In the genomic region with DNA sequence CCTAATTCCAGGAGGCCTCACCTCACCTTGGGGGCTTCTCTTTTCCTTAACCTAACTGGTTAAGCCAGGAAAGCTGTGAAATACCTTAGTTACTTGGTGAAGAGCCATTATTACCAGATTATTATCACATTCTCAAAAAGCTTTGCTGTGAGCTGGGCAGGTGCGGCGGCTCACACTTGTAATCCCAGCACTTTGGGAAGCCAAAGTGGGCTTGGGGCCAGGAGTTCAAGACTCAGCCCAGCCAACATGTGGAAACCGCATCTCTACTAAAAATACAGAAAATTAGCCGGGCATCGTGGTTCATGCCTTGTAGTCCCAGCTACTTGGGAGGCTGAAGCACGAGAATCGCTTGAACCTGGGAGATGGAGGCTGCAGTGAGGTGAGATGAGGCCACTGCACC, we compare ENCODE assay signal across 9 cellular contexts.
DNase-seq lines count a peak whose midpoint lies in the region; ATAC-seq and TF ChIP-seq lines count a peak whose summit lies in the region.
"Had no signal": no experiment of that assay in that cellular context is flagged by ENCODE, and none has a peak within 500 bp of the region (broad histone marks: within the 10 kb centered on the region; RNA-seq: fewer than 3 reads in every experiment).

No MANE protein-coding gene starts in this region.

- in situ Hi-C loops in Panc1 (cut with HindIII; ENCODE audit: low pct_unique_long_range_greater_than_20kb, low sequenced_read_pairs): no loop called here

- H3K4me3 ChIP-seq in Panc1 (ENCODE audit: low read depth in 2 of 2, low read length in 2 of 2) (peak overlapping the region; percentile 13 to 22; a peak in 3 of 4 replicates), fibroblast of lung (replicated peaks in 1 of 4; ENCODE audit: control extremely low read depth in 1 of 4, insufficient read depth in 1 of 4, low read depth in 3 of 4, low read length in 4 of 4) (peak overlapping the region in 1 of 4 experiments; percentile 6), skeletal muscle tissue (ENCODE audit: low read length in 3 of 3) (peak overlapping the region in 2 of 3 donors; percentile 41 to 50), MG63 (no peak overlapping the region)
- H3K4me3 ChIP-seq: cardiac muscle cell had no signal

- DNase-seq in Panc1 (ENCODE audit: low read depth, low spot score) (no peak), fibroblast of lung (ENCODE audit: low read depth in 2 of 2) (no peak), MG63 (no peak), NCI-H1694 treated with DMSO at 0.1 percent for 48 hours (lab: John Stamatoyannopoulos, UW) (no peak)
- DNase-seq in activated CD4-positive, alpha-beta T cell treated with anti-CD3 and anti-CD28 coated beads, Interleukin-2, amount 50 U/mL, for 4 hours: no peak

- peak; percentile 5 for ATAC-seq in GM19025 (IDR thresholded peaks at IDR 0.05; ENCODE audit: low read depth, unreplicated experiment)
- ATAC-seq in Panc1: peak; percentile 15
- no peak for ATAC-seq in GM18870 (IDR thresholded peaks at IDR 0.05; ENCODE audit: unreplicated experiment)

- CTCF ChIA-PET in Panc1 (lab: Charles Lee): no interaction called here

- H3K4me1 ChIP-seq in Panc1 (ENCODE audit: control insufficient read depth, insufficient read depth, low read length) (peaks cover 49% of the 10 kb centered on the region), fibroblast of lung (ENCODE audit: control insufficient read depth, extremely low read depth, insufficient read depth, low read length) (peaks cover 19% of the 10 kb centered on the region), skeletal muscle tissue (ENCODE audit: control insufficient read depth in 3 of 3, insufficient read depth in 3 of 3, low read length in 3 of 3) (peaks cover 17 to 19% (median 17%) of the 10 kb centered on the region in 3 donors)

- H3K27ac ChIP-seq in Panc1 (ENCODE audit: low read length): peak overlapping the region; percentile 100
- peak overlapping the region; percentile 94 for H3K27ac ChIP-seq in fibroblast of lung (ENCODE audit: insufficient read depth, low read length)
- peak overlapping the region; percentile 83 for H3K27ac ChIP-seq in skeletal muscle tissue (ENCODE audit: low read depth, low read length)
- H3K27ac ChIP-seq: cardiac muscle cell had no signal

- H4K20me1 ChIP-seq in fibroblast of lung (ENCODE audit: control insufficient read depth, extremely low read depth, insufficient read depth, low read length): no peaks in the 10 kb centered on the region

- TSS peak; percentile 85 for BruUV-seq in Panc1 (replicated peaks; lab: Mats Ljungman, UMichigan)

- H3K27me3 ChIP-seq in Panc1 (ENCODE audit: control insufficient read depth, insufficient read depth, low read length) (no peaks in the 10 kb centered on the region), fibroblast of lung (ENCODE audit: control insufficient read depth, insufficient read depth, low read length) (no peaks in the 10 kb centered on the region), skeletal muscle tissue (ENCODE audit: control insufficient read depth in 3 of 3, insufficient read depth in 3 of 3, low read length in 3 of 3) (no peaks in the 10 kb centered on the region), MG63 (no peaks in the 10 kb centered on the region)
- H3K27me3 ChIP-seq: cardiac muscle cell had no signal

- POLR2A ChIA-PET in Panc1 (lab: Charles Lee): interaction anchor here (0.6 kb wide), 1 partner anchor 9 kb away, joined by 17 read pairs; no protein-coding TSS in a partner anchor

- no peaks in the 10 kb centered on the region for H3K79me2 ChIP-seq in fibroblast of lung (ENCODE audit: control insufficient read depth, insufficient read depth, low read length)

- no peak overlapping the region for H3K4me2 ChIP-seq in fibroblast of lung (ENCODE audit: extremely low read depth, insufficient read depth, low read length)

- H3K36me3 ChIP-seq in Panc1 (ENCODE audit: control insufficient read depth, insufficient read depth, low read length) (no peaks in the 10 kb centered on the region), fibroblast of lung (ENCODE audit: control insufficient read depth, insufficient read depth, low read length) (no peaks in the 10 kb centered on the region), skeletal muscle tissue (ENCODE audit: control insufficient read depth in 3 of 3, insufficient read depth in 3 of 3, low read length in 3 of 3) (no peaks in the 10 kb centered on the region), MG63 (no peaks in the 10 kb centered on the region)
- H3K36me3 ChIP-seq: cardiac muscle cell had no signal

- H2AFZ ChIP-seq in fibroblast of lung (ENCODE audit: low read length): no peak overlapping the region

- H3K9ac ChIP-seq in fibroblast of lung (ENCODE audit: insufficient read depth, low read length): peak overlapping the region; percentile 53
- no peak overlapping the region for H3K9ac ChIP-seq in skeletal muscle tissue (ENCODE audit: low read depth in 1 of 3, low read length in 3 of 3)

- H3K9me3 ChIP-seq in Panc1 (ENCODE audit: control insufficient read depth, insufficient read depth, low read depth, low read length): no peaks in the 10 kb centered on the region; the same call in 1 of the 2 replicates
- H3K9me3 ChIP-seq in fibroblast of lung (ENCODE audit: control insufficient read depth, insufficient read depth, low read depth, low read length): no peaks in the 10 kb centered on the region
- no peaks in the 10 kb centered on the region for H3K9me3 ChIP-seq in skeletal muscle tissue (ENCODE audit: control insufficient read depth in 3 of 3, low read length in 3 of 3)
- H3K9me3 ChIP-seq in MG63: no peaks in the 10 kb centered on the region

- intact Hi-C loops in Panc1 (cut with micrococcal nuclease; ENCODE audit: unreplicated experiment): loop anchor here (5.0 kb wide), 2 partner anchors 35 to 100 kb away; a partner anchor contains a TSS

- TF ChIP-seq CTCF in Panc1 (IDR thresholded peaks at IDR 0.05) (no peak), fibroblast of lung (conservative IDR thresholded peaks at IDR 0.05 in 1 of 2, IDR thresholded peaks at IDR 0.05 in 1 of 2; ENCODE audit: low read depth in 1 of 2, low read length in 2 of 2) (no peak)
